ENCODE assay signal across 9 cellular contexts in genomic region chr22:37428649-37429586, GRCh38. TPM values are rescaled to one million over a fixed set of nuclear protein-coding genes. Genes with fewer than 3 reads are reported as not detected.
DNase-seq lines count a peak whose midpoint lies in the region; ATAC-seq and TF ChIP-seq lines count a peak whose summit lies in the region.
"Had no signal": no experiment of that assay in that cellular context is flagged by ENCODE, and none has a peak within 500 bp of the region (broad histone marks: within the 10 kb centered on the region; RNA-seq: fewer than 3 reads in every experiment).

No MANE protein-coding gene starts in this region.

- TF ChIP-seq CTCF in transverse colon (IDR thresholded peaks at IDR 0.05): peak; percentile 50 to 77 (median 58)

- H3K4me3 ChIP-seq in MG63 (no peak overlapping the region), transverse colon (no peak overlapping the region)
- H3K4me3 ChIP-seq in naive thymus-derived CD4-positive, alpha-beta T cell (ENCODE audit: low read length): no peak overlapping the region

- peak overlapping the region in 8 of 10 donors; percentile 24 to 79 (median 40) for H3K4me3 Mint-ChIP-seq in naive thymus-derived CD4-positive, alpha-beta T cell

- WGBS in transverse colon (ENCODE audit: low coverage in 1 of 2), 2 donors: 17 to 18% methylated on average over 1 to 15 of the region's 15 CpGs

- H3K27ac ChIP-seq in naive thymus-derived CD4-positive, alpha-beta T cell (ENCODE audit: low read depth, low read length): no peak overlapping the region
- no peak overlapping the region for H3K27ac ChIP-seq in transverse colon

- ATAC-seq in naive thymus-derived CD4-positive, alpha-beta T cell: peak; percentile 69
- no peak for ATAC-seq in GM18858 (IDR thresholded peaks at IDR 0.05; ENCODE audit: unreplicated experiment)

- CTCF ChIA-PET in naive thymus-derived CD4-positive, alpha-beta T cell (lab: Charles Lee): interaction anchor here (0.5 to 4.1 kb wide), 17 partner anchors 9 to 765 kb away, joined by 3 to 33 read pairs (median 5); partner anchors contain the start of genes CYTH4 and MFNG

- peak; percentile 61 for DNase-seq in EL
- peak; percentile 47 for DNase-seq in MG63
- DNase-seq in activated CD4-positive, alpha-beta T cell treated with anti-CD3 and anti-CD28 coated beads for 4 hours: peak; percentile 49 to 58
- DNase-seq in dermis blood vessel endothelial cell: peak; percentile 73
- DNase-seq in naive thymus-derived CD4-positive, alpha-beta T cell: peak; percentile 23 to 64 (median 54)
- DNase-seq in transverse colon: peak; percentile 45
- no peak for DNase-seq in NCI-H2196 (lab: John Stamatoyannopoulos, UW; ENCODE audit: unreplicated experiment)

- no peak overlapping the region for H3K27ac Mint-ChIP-seq in naive thymus-derived CD4-positive, alpha-beta T cell

- peaks cover 0 to 11% (median 0%) of the 10 kb centered on the region in 5 donors for H3K36me3 Mint-ChIP-seq in naive thymus-derived CD4-positive, alpha-beta T cell

- H3K4me1 Mint-ChIP-seq in naive thymus-derived CD4-positive, alpha-beta T cell: peaks cover 0 to 25% (median 0%) of the 10 kb centered on the region in 7 donors

- peaks cover 0 to 8% (median 0%) of the 10 kb centered on the region in 11 donors for H3K9me3 Mint-ChIP-seq in naive thymus-derived CD4-positive, alpha-beta T cell

- H3K36me3 ChIP-seq in MG63: no peaks in the 10 kb centered on the region
- no peaks in the 10 kb centered on the region for H3K36me3 ChIP-seq in naive thymus-derived CD4-positive, alpha-beta T cell (ENCODE audit: control insufficient read depth in 2 of 3, insufficient read depth in 3 of 3, low read length in 3 of 3)
- no peaks in the 10 kb centered on the region for H3K36me3 ChIP-seq in transverse colon

- TF ChIP-seq POLR2A in transverse colon (IDR thresholded peaks at IDR 0.05): no peak

- peaks cover 42 to 62% (median 52%) of the 10 kb centered on the region in 5 donors for H3K27me3 Mint-ChIP-seq in naive thymus-derived CD4-positive, alpha-beta T cell

- TF ChIP-seq EP300 in transverse colon (IDR thresholded peaks at IDR 0.05; ENCODE audit: low read depth): no peak

- in situ Hi-C loops in transverse colon (cut with MboI; ENCODE audit: low pct_ligation_motif_present in 1 of 4, low pct_unique_long_range_greater_than_20kb in 1 of 4, low sequenced_read_pairs in 3 of 4): no loop called here

- POLR2A ChIA-PET in naive thymus-derived CD4-positive, alpha-beta T cell (lab: Charles Lee): interaction anchor here (0.6 to 1.5 kb wide), 2 partner anchors 119 to 358 kb away, joined by 3 read pairs; no protein-coding TSS in a partner anchor

- intact Hi-C loops in naive thymus-derived CD4-positive, alpha-beta T cell (cut with micrococcal nuclease): loop anchor here (1.0 to 10.0 kb wide), 3 partner anchors 112 to 354 kb away; no protein-coding TSS in a partner anchor
- intact Hi-C loops in transverse colon (cut with DNase I; ENCODE audit: low total_unique reads): no loop called here

- H3K9me3 ChIP-seq in MG63: peaks cover 7% of the 10 kb centered on the region; the same call in 1 of the 2 replicates
- no peaks in the 10 kb centered on the region for H3K9me3 ChIP-seq in naive thymus-derived CD4-positive, alpha-beta T cell (ENCODE audit: control insufficient read depth in 2 of 3, low read length in 3 of 3)
- no peaks in the 10 kb centered on the region for H3K9me3 ChIP-seq in transverse colon

- peaks cover 5 to 8% of the 10 kb centered on the region in 2 donors for H3K4me1 ChIP-seq in naive thymus-derived CD4-positive, alpha-beta T cell (ENCODE audit: control insufficient read depth in 2 of 2, insufficient read depth in 2 of 2, low read length in 2 of 2)
- H3K4me1 ChIP-seq in transverse colon: peaks cover 0 to 9% (median 6%) of the 10 kb centered on the region in 4 donors

- H3K27me3 ChIP-seq in MG63: peaks cover 18% of the 10 kb centered on the region
- peaks cover 12 to 14% of the 10 kb centered on the region in 2 donors for H3K27me3 ChIP-seq in naive thymus-derived CD4-positive, alpha-beta T cell (ENCODE audit: control insufficient read depth in 2 of 2, insufficient read depth in 2 of 2, low read length in 2 of 2)
- H3K27me3 ChIP-seq in transverse colon: peaks cover 99% of the 10 kb centered on the region

RNA-seq across cellular contexts. Expression of gene ELFN2, which starts 1.6 kb away (rescaled TPM):
- total RNA-seq in MG63 (2014; rRNA removed; shearing (Covaris generic); ENCODE audit: low replicate concordance): 0.07 TPM in 1 of 2 replicates, not detected in the other
- total RNA-seq in dermis blood vessel endothelial cell (under 0.01 and 0.14 TPM in 2 replicates), transverse colon (under 1 TPM in 2 of 4 donors, not detected in 2; under 0.01 TPM)
- total RNA-seq in naive thymus-derived CD4-positive, alpha-beta T cell: under 1 TPM; 0.10 to 0.66 (median 0.57) TPM
- polyA plus RNA-seq in naive thymus-derived CD4-positive, alpha-beta T cell: not detected
- total RNA-seq: subcutaneous adipose tissue had no signal

RNA-seq across cellular contexts. Expression of gene MFNG, which starts 57.3 kb away (rescaled TPM):
- total RNA-seq in MG63 (2014; rRNA removed; shearing (Covaris generic); ENCODE audit: low replicate concordance): 0.27 and 0.66 TPM in 2 replicates
- total RNA-seq in dermis blood vessel endothelial cell: 163 and 228 TPM in 2 replicates
- 100 to 1,000 TPM; 146 to 223 (median 203) TPM for total RNA-seq in naive thymus-derived CD4-positive, alpha-beta T cell
- polyA plus RNA-seq in naive thymus-derived CD4-positive, alpha-beta T cell: 100 to 1,000 TPM; 350 to 449 TPM
- total RNA-seq in transverse colon: 10 to 100 TPM in 3 of 4 donors, 1 to 10 TPM in 1; 2.8 to 26.4 (median 15.7) TPM
